ENCODE assay signal across 1 cellular context in the genomic region with DNA sequence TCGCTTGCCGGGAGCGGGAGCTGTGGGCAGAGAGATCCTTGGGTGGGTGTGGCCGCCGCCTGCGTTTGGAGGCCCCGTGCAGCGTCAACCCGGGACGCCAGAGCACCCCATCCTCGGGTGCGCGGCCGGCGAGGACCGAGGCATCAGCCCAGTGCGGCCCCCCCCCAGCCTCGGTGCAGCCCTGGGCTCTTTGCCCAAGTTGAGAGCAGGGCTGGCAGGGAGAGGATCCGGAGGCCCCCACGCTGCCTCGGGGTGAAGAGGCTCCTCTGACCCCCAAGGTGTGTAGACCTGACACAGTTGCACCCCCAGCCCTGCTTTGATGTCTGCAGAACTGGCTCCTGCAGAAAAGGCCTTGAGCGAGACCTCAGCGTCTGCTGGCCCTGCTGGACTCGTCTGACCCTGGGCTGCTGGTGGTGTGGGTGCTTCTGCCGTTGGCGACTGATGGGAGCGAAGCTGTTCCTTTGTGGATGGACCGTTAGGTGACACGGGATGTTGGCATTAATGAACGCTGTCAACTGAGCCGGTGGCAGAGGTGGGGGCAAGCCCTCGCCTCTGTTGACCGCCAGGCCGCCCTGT.
TF ChIP-seq lines count a peak whose summit lies in the region.

No MANE protein-coding gene starts in this region.

TF ChIP-seq in H1, 55 proteins besides CTCF, POLR2A, EP300 and RAD21:
- TF ChIP-seq CHD1 (IDR thresholded peaks at IDR 0.05; ENCODE audit: low read depth, low read length) (no peak), KDM4A (IDR thresholded peaks at IDR 0.05; ENCODE audit: low read depth, low read length, severe bottlenecking) (no peak), RBBP5 (IDR thresholded peaks at IDR 0.05; ENCODE audit: borderline replicate concordance, low read depth, low read length) (no peak), MAFK (IDR thresholded peaks at IDR 0.05; ENCODE audit: low read depth, low read length) (no peak), TAF7 (optimal IDR thresholded peaks at IDR 0.05; ENCODE audit: borderline replicate concordance, low read depth, low read length) (no peak), CTBP2 (IDR thresholded peaks at IDR 0.05; ENCODE audit: borderline replicate concordance, insufficient read depth, insufficient read length, low read length) (no peak), TBP (IDR thresholded peaks at IDR 0.05; ENCODE audit: low read depth, low read length) (no peak), SIN3A (conservative IDR thresholded peaks at IDR 0.05 in 1 of 2, IDR thresholded peaks at IDR 0.05 in 1 of 2; ENCODE audit: low read depth in 1 of 2, low read length in 2 of 2) (no peak), CREB1 (IDR thresholded peaks at IDR 0.05) (no peak), CBX8 (IDR thresholded peaks at IDR 0.05; ENCODE audit: borderline replicate concordance, low read depth, low read length) (no peak), FOSL1 (IDR thresholded peaks at IDR 0.05; ENCODE audit: insufficient read depth, low read depth, low read length) (no peak)
TF ChIP-seq in H1: peak in this region for 0.
